In genomic region chr14:90523544-90523943, GRCh38 we compare ENCODE assay signal across 10 cellular contexts.
DNase-seq lines count a peak whose midpoint lies in the region; ATAC-seq and TF ChIP-seq lines count a peak whose summit lies in the region.
"Had no signal": no experiment of that assay in that cellular context is flagged by ENCODE, and none has a peak within 500 bp of the region (broad histone marks: within the 10 kb centered on the region; RNA-seq: fewer than 3 reads in every experiment).

No MANE protein-coding gene starts in this region.

- H3K4me1 ChIP-seq in MM.1S (ENCODE audit: low read length), result no peaks in the 10 kb centered on the region

- H3K9me3 ChIP-seq in MM.1S (replicated peaks; ENCODE audit: insufficient read depth, low read length), result no peaks in the 10 kb centered on the region

- H3K27me3 Mint-ChIP-seq in neural crest cell (ENCODE audit: low read depth), result peaks cover 26% of the 10 kb centered on the region
- H3K27me3 Mint-ChIP-seq in activated CD8-positive, alpha-beta T cell treated with anti-CD3 and anti-CD28 coated beads, Interleukin-2, amount 10 ng/mL, durations not matched to agents 7 days and 5 days (ENCODE audit: low read depth), result no peaks in the 10 kb centered on the region

- no peak for TF ChIP-seq CTCF in AG10803 (conservative IDR thresholded peaks at IDR 0.05; ENCODE audit: low read length)
- TF ChIP-seq CTCF in neural crest cell (conservative IDR thresholded peaks at IDR 0.05), result no peak
- TF ChIP-seq CTCF in MM.1S (IDR thresholded peaks at IDR 0.05; ENCODE audit: low read length), result no peak

- peak; percentile 54 for DNase-seq in AG10803 (ENCODE audit: low read depth)
- peak; percentile 57 for DNase-seq in M059J (ENCODE audit: low read depth)
- peak; percentile 30 for DNase-seq in dedifferentiated amniotic fluid mesenchymal stem cell (ENCODE audit: extremely low spot score)
- DNase-seq in neural crest cell (ENCODE audit: low read depth, low spot score), result no peak
- no peak for DNase-seq in MM.1S
- no peak for DNase-seq in stimulated activated effector memory CD8-positive, alpha-beta T cell treated with anti-CD3 and anti-CD28 coated beads, Interleukin-12 subunit alpha, Interleukin-12 subunit beta, amount 100 ng/mL, for 72 hours (ENCODE audit: low spot score in 2 of 2)
- DNase-seq in activated CD8-positive, alpha-beta T cell treated with anti-CD3 and anti-CD28 coated beads, Interleukin-2, amount 10 ng/mL, durations not matched to agents 7 days and 5 days, result no peak
- DNase-seq: activated T-cell treated with anti-CD3 and anti-CD28 coated beads, Interleukin-2, amount 50 U/mL, for 4 hours; stimulated activated CD4-positive, alpha-beta T cell treated with anti-CD3 and anti-CD28 coated beads, Interleukin-2, amount 100 ng/mL, for 24 hours had no signal

- POLR2A ChIA-PET in activated CD8-positive, alpha-beta T cell treated with anti-CD3 and anti-CD28 coated beads, Interleukin-2, amount 10 ng/mL, durations not matched to agents 7 days and 5 days (lab: Charles Lee), result interaction anchor here (0.6 to 0.7 kb wide), 2 partner anchors 10 to 110 kb away, joined by 3 read pairs; no protein-coding TSS in a partner anchor

- peak overlapping the region; percentile 43 for H3K27ac Mint-ChIP-seq in neural crest cell (ENCODE audit: unreplicated experiment)
- no peak overlapping the region for H3K27ac Mint-ChIP-seq in stimulated activated effector memory CD8-positive, alpha-beta T cell treated with anti-CD3 and anti-CD28 coated beads, Interleukin-12 subunit alpha, Interleukin-12 subunit beta, amount 100 ng/mL, for 72 hours
- H3K27ac Mint-ChIP-seq in activated CD8-positive, alpha-beta T cell treated with anti-CD3 and anti-CD28 coated beads, Interleukin-2, amount 10 ng/mL, durations not matched to agents 7 days and 5 days, result no peak overlapping the region

- no peaks in the 10 kb centered on the region for H3K9me2 ChIP-seq in MM.1S (replicated peaks; ENCODE audit: insufficient read depth, low read length)

- no peak overlapping the region for H3K4me2 ChIP-seq in MM.1S (ENCODE audit: low read depth, low read length)

- H3K9ac ChIP-seq in MM.1S (ENCODE audit: low read length), result no peak overlapping the region

- no peak overlapping the region for H3K27ac ChIP-seq in MM.1S (ENCODE audit: low read length)

- no peaks in the 10 kb centered on the region for H3K27me3 ChIP-seq in MM.1S (replicated peaks; ENCODE audit: insufficient read depth, low read length)

- CTCF ChIA-PET in activated CD8-positive, alpha-beta T cell treated with anti-CD3 and anti-CD28 coated beads, Interleukin-2, amount 10 ng/mL, durations not matched to agents 7 days and 5 days (lab: Charles Lee), result no interaction called here

- H2AFZ ChIP-seq in MM.1S (ENCODE audit: low read length), result no peak overlapping the region

- H3K4me1 Mint-ChIP-seq in neural crest cell, result no peaks in the 10 kb centered on the region
- no peaks in the 10 kb centered on the region for H3K4me1 Mint-ChIP-seq in stimulated activated effector memory CD8-positive, alpha-beta T cell treated with anti-CD3 and anti-CD28 coated beads, Interleukin-12 subunit alpha, Interleukin-12 subunit beta, amount 100 ng/mL, for 72 hours
- no peaks in the 10 kb centered on the region for H3K4me1 Mint-ChIP-seq in activated CD8-positive, alpha-beta T cell treated with anti-CD3 and anti-CD28 coated beads, Interleukin-2, amount 10 ng/mL, durations not matched to agents 7 days and 5 days (ENCODE audit: low read depth)

- H3F3A ChIP-seq in MM.1S (ENCODE audit: insufficient read depth, low read length), result no peaks in the 10 kb centered on the region

- H3K79me2 ChIP-seq in MM.1S (ENCODE audit: low read length), result no peaks in the 10 kb centered on the region

- H3K36me3 Mint-ChIP-seq in neural crest cell (ENCODE audit: low read depth), result peaks cover 9% of the 10 kb centered on the region
- no peaks in the 10 kb centered on the region for H3K36me3 Mint-ChIP-seq in stimulated activated effector memory CD8-positive, alpha-beta T cell treated with anti-CD3 and anti-CD28 coated beads, Interleukin-12 subunit alpha, Interleukin-12 subunit beta, amount 100 ng/mL, for 72 hours
- H3K36me3 Mint-ChIP-seq in activated CD8-positive, alpha-beta T cell treated with anti-CD3 and anti-CD28 coated beads, Interleukin-2, amount 10 ng/mL, durations not matched to agents 7 days and 5 days (ENCODE audit: low read depth), result no peaks in the 10 kb centered on the region

- H3K4me3 Mint-ChIP-seq in neural crest cell, result no peak overlapping the region
- no peak overlapping the region for H3K4me3 Mint-ChIP-seq in stimulated activated effector memory CD8-positive, alpha-beta T cell treated with anti-CD3 and anti-CD28 coated beads, Interleukin-12 subunit alpha, Interleukin-12 subunit beta, amount 100 ng/mL, for 72 hours
- no peak overlapping the region for H3K4me3 Mint-ChIP-seq in activated CD8-positive, alpha-beta T cell treated with anti-CD3 and anti-CD28 coated beads, Interleukin-2, amount 10 ng/mL, durations not matched to agents 7 days and 5 days
- H3K4me3 Mint-ChIP-seq: activated T-cell treated with anti-CD3 and anti-CD28 coated beads, Interleukin-2, amount 50 U/mL, for 4 hours had no signal

- H3K4me3 ChIP-seq in AG10803 (ENCODE audit: low read length), result no peak overlapping the region
- H3K4me3 ChIP-seq in MM.1S (ENCODE audit: low read length), result no peak overlapping the region

- no peaks in the 10 kb centered on the region for H4K20me1 ChIP-seq in MM.1S (ENCODE audit: insufficient read depth, low read length)

- no peak for ATAC-seq in GM19324 (IDR thresholded peaks at IDR 0.05; ENCODE audit: low FRiP score, unreplicated experiment)
- no peak for ATAC-seq in stimulated activated effector memory CD8-positive, alpha-beta T cell treated with anti-CD3 and anti-CD28 coated beads, Interleukin-12 subunit alpha, Interleukin-12 subunit beta, amount 100 ng/mL, for 72 hours
- no peak for ATAC-seq in activated CD8-positive, alpha-beta T cell treated with anti-CD3 and anti-CD28 coated beads, Interleukin-2, amount 10 ng/mL, durations not matched to agents 7 days and 5 days
- ATAC-seq: activated T-cell treated with anti-CD3 and anti-CD28 coated beads, Interleukin-2, amount 50 U/mL, for 4 hours had no signal

- no peaks in the 10 kb centered on the region for H3K36me3 ChIP-seq in MM.1S (replicated peaks; ENCODE audit: insufficient read depth, low read length)

- H3K9me3 Mint-ChIP-seq in neural crest cell, result peaks cover 2% of the 10 kb centered on the region
- H3K9me3 Mint-ChIP-seq in stimulated activated effector memory CD8-positive, alpha-beta T cell treated with anti-CD3 and anti-CD28 coated beads, Interleukin-12 subunit alpha, Interleukin-12 subunit beta, amount 100 ng/mL, for 72 hours, result peaks cover 4% of the 10 kb centered on the region
- no peaks in the 10 kb centered on the region for H3K9me3 Mint-ChIP-seq in activated CD8-positive, alpha-beta T cell treated with anti-CD3 and anti-CD28 coated beads, Interleukin-2, amount 10 ng/mL, durations not matched to agents 7 days and 5 days (ENCODE audit: insufficient read depth)

Comparison
In these comparisons a context has a peak if more than half of its experiments do, and no peak if none do; other contexts are left out.
1. DNase-seq: peak in AG10803 (single experiment), M059J (single experiment) and dedifferentiated amniotic fluid mesenchymal stem cell (single experiment); none in neural crest cell (single experiment), MM.1S (single experiment), stimulated activated effector memory CD8-positive, alpha-beta T cell treated with anti-CD3 and anti-CD28 coated beads, Interleukin-12 subunit alpha, Interleukin-12 subunit beta, amount 100 ng/mL, for 72 hours (0 of 2) and activated CD8-positive, alpha-beta T cell treated with anti-CD3 and anti-CD28 coated beads, Interleukin-2, amount 10 ng/mL, durations not matched to agents 7 days and 5 days (single experiment).